In the genomic region with DNA sequence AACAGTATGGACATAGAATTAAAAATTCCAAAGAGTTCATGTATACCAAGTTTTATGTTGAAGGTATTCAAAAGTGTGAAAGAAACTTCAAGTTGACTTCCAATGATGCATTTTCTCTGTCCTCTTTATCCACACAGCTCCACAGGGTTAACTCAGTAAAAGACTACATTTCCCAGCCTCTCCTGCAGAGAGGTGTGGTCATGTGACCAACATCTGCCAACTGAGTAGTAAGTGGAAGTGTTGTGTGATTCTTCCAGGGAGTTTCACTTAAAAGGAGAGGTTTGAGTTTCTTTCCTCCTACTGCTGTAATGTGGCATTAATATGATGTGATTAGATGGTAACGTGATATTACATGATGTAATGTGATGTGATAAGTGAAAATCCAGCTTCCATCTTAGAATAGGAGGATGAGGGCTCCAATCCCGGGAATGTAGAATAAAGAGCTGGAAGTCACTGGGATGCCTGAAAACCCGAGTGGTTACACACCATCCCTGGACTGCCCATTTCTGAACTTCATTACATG, we compare ENCODE assay signal across 2 cellular contexts.
A peak's percentile ranks its signal among the peaks of the same experiment; 100 is the strongest.
TF ChIP-seq lines count a peak whose summit lies in the region.

No MANE protein-coding gene starts in this region.

TF ChIP-seq in SK-N-SH, 30 proteins besides CTCF, POLR2A, EP300 and RAD21 (continued from another document):
- TF ChIP-seq SMC3 (IDR thresholded peaks at IDR 0.05; ENCODE audit: low read depth, low read length): no peak
- no peak for TF ChIP-seq TCF12 (IDR thresholded peaks at IDR 0.05)
- TF ChIP-seq NRF1 (IDR thresholded peaks at IDR 0.05; ENCODE audit: low read depth, low read length): no peak
- TF ChIP-seq MEF2A (IDR thresholded peaks at IDR 0.05; ENCODE audit: borderline replicate concordance, low read depth): no peak
- TF ChIP-seq ELF1 (IDR thresholded peaks at IDR 0.05): no peak

TF ChIP-seq in WTC11, 78 proteins besides CTCF, POLR2A, EP300 and RAD21 (continued from another document):
- TF ChIP-seq, protein P1, sequence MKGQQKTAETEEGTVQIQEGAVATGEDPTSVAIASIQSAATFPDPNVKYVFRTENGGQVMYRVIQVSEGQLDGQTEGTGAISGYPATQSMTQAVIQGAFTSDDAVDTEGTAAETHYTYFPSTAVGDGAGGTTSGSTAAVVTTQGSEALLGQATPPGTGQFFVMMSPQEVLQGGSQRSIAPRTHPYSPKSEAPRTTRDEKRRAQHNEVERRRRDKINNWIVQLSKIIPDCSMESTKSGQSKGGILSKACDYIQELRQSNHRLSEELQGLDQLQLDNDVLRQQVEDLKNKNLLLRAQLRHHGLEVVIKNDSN (CRISPR knock-in tag; IDR thresholded peaks at IDR 0.05): peak; percentile 94
- TF ChIP-seq NR2C2 (CRISPR knock-in tag; IDR thresholded peaks at IDR 0.05) (no peak), ZNF396 (CRISPR knock-in tag; IDR thresholded peaks at IDR 0.05; ENCODE audit: borderline replicate concordance) (no peak), PRRX2 (CRISPR knock-in tag; IDR thresholded peaks at IDR 0.05) (no peak), HMGA2 (CRISPR knock-in tag; IDR thresholded peaks at IDR 0.05) (no peak)
- TF ChIP-seq, protein P2, sequence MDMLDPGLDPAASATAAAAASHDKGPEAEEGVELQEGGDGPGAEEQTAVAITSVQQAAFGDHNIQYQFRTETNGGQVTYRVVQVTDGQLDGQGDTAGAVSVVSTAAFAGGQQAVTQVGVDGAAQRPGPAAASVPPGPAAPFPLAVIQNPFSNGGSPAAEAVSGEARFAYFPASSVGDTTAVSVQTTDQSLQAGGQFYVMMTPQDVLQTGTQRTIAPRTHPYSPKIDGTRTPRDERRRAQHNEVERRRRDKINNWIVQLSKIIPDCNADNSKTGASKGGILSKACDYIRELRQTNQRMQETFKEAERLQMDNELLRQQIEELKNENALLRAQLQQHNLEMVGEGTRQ (CRISPR knock-in tag; IDR thresholded peaks at IDR 0.05): peak; percentile 94
- TF ChIP-seq, protein P3, sequence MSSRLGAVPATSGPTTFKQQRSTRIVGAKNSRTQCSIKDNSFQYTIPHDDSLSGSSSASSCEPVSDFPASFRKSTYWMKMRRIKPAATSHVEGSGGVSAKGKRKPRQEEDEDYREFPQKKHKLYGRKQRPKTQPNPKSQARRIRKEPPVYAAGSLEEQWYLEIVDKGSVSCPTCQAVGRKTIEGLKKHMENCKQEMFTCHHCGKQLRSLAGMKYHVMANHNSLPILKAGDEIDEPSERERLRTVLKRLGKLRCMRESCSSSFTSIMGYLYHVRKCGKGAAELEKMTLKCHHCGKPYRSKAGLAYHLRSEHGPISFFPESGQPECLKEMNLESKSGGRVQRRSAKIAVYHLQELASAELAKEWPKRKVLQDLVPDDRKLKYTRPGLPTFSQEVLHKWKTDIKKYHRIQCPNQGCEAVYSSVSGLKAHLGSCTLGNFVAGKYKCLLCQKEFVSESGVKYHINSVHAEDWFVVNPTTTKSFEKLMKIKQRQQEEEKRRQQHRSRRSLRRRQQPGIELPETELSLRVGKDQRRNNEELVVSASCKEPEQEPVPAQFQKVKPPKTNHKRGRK (CRISPR knock-in tag; IDR thresholded peaks at IDR 0.05; ENCODE audit: borderline replicate concordance): no peak
